ENCODE assay signal across 27 cellular contexts in the genomic region with DNA sequence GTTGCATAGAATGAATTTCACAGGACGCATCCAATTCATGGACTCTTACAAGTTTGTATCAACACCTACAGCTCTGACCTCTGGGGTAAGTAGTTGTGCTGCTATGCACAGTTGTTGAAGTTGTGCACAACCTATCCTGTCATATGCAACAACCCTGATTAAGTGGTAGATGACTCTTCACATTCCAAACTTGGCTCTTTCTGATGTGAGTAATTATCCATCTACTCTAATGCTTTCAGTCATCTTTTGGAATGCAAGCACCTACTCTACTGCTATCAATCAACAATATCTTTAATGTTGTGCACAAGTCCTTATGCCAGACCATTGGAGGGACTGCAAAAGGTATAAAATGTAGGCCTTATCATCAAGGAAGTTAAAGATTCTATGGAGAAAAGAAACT.
"Had no signal": no experiment of that assay in that cellular context is flagged by ENCODE, and none has a peak within 500 bp of the region (broad histone marks: within the 10 kb centered on the region; RNA-seq: fewer than 3 reads in every experiment).

No MANE protein-coding gene starts in this region.

- H3K4me3 ChIP-seq: body of pancreas, coronary artery, dorsolateral prefrontal cortex, esophagus squamous epithelium had no signal

- DNase-seq: activated B cell treated with CpG ODN at 0.5 μM for 24 hours; activated CD4-positive, alpha-beta T cell treated with anti-CD3 and anti-CD28 coated beads for 48 hours; activated CD4-positive, alpha-beta T cell treated with anti-CD3 and anti-CD28 coated beads, Interleukin-2, amount 50 U/mL, for 1 hour; activated CD4-positive, alpha-beta T cell treated with anti-CD3 and anti-CD28 coated beads, Interleukin-2, amount 50 U/mL, for 48 hours; activated CD8-positive, alpha-beta memory T cell treated with anti-CD3 and anti-CD28 coated beads for 24 hours; activated CD8-positive, alpha-beta T cell treated with anti-CD3 and anti-CD28 coated beads for 36 hours; activated effector memory CD4-positive, alpha-beta T cell treated with anti-CD3 and anti-CD28 coated beads, Interleukin-2, amount 50 U/mL, for 16 hours; activated naive CD4-positive, alpha-beta T cell; activated naive CD4-positive, alpha-beta T cell treated with anti-CD3 and anti-CD28 coated beads, Interleukin-2, amount 10 ng/mL, durations not matched to agents 7 days and 5 days; activated naive CD8-positive, alpha-beta T cell treated with anti-CD3 and anti-CD28 coated beads, Interleukin-2, amount 10 ng/mL, durations not matched to agents 7 days and 5 days; activated T-cell treated with anti-CD3 and anti-CD28 coated beads, Interleukin-2, amount 50 U/mL, for 48 hours; amniotic stem cell; anterior cingulate cortex; body of pancreas; dorsolateral prefrontal cortex; effector memory CD8-positive, alpha-beta T cell; esophagus squamous epithelium; head of caudate nucleus; T-helper 1 cell; T-helper 17 cell; T1000; WERI-Rb-1 had no signal

- H3K36me3 ChIP-seq: esophagus squamous epithelium, WERI-Rb-1 had no signal

- H3K27ac ChIP-seq: body of pancreas, coronary artery, dorsolateral prefrontal cortex, epithelial cell of prostate, esophagus squamous epithelium, WERI-Rb-1 had no signal

- ATAC-seq: activated CD4-positive, CD25-positive, alpha-beta regulatory T cell treated with anti-CD3 and anti-CD28 coated beads, Interleukin-2, amount 50 U/mL, for 24 hours; activated CD8-positive, alpha-beta T cell treated with anti-CD3 and anti-CD28 coated beads for 36 hours; activated naive CD4-positive, alpha-beta T cell treated with anti-CD3 and anti-CD28 coated beads, Interleukin-2, amount 50 U/mL, for 72 hours; body of pancreas; effector memory CD8-positive, alpha-beta T cell; T-helper 17 cell had no signal

- FAIRE-seq: frontal cortex had no signal

- H3K9me3 ChIP-seq: body of pancreas, esophagus squamous epithelium had no signal

- H3K27me3 ChIP-seq: body of pancreas, esophagus squamous epithelium had no signal

- H3K4me1 ChIP-seq: body of pancreas, esophagus squamous epithelium had no signal
